In genomic region chr12:60020068-60020467, GRCh38 we compare ENCODE assay signal across 6 cellular contexts.
"Had no signal": no experiment of that assay in that cellular context is flagged by ENCODE, and none has a peak within 500 bp of the region (broad histone marks: within the 10 kb centered on the region; RNA-seq: fewer than 3 reads in every experiment).

No MANE protein-coding gene starts in this region.

- ATAC-seq: HepG2, K562 had no signal

- H3K4me3 ChIP-seq: K562 had no signal

- H3K27ac ChIP-seq: HL-60 had no signal

- DNase-seq: IMR-90, KBM-7, KG1 had no signal
